Comparison of ENCODE assay signal across 14 cellular contexts in the genomic region with DNA sequence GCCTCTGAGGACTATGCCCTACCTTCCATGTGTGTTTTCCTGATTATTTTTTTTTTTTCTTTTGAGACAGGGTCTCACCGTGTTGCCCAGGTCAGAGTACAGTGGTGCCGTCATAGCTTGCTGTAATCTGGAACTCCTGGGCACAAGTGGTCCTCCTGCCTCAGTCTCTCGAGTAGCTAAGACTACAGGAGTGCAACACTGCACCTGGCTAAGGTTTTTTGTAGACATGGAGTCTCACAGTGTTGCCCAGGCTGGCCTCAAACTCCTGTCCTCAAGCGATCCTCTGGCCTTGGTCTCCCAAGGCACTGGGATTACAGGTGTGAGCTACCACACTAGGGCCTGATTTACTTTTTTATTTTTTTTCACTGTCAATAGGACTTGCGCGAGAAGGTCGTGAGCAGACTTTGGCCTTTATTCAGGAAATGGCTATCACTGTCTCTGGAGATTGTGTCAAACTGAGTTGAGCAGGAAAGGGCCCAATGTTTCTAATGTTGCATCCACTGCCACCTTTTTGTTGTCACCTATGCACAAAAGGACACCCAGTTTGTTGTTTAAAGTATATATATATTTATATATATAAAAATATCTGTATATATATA. TPM values are rescaled to one million over a fixed set of nuclear protein-coding genes. Genes with fewer than 3 reads are reported as not detected.
"Had no signal": no experiment of that assay in that cellular context is flagged by ENCODE, and none has a peak within 500 bp of the region (broad histone marks: within the 10 kb centered on the region; RNA-seq: fewer than 3 reads in every experiment).

No MANE protein-coding gene starts in this region.

- ATAC-seq: right cardiac atrium; stimulated activated naive B cell treated with anti-CD40 and anti-IgM and Interleukin-4, amounts not matched to agents 10 μg/mL and 1 μg/mL and 100 μg/mL, for 72 hours had no signal

- H3K36me3 Mint-ChIP-seq: activated CD4-positive, alpha-beta memory T cell treated with anti-CD3 and anti-CD28 coated beads for 36 hours; stimulated activated naive B cell treated with anti-CD40 and anti-IgM and Interleukin-4, amounts not matched to agents 10 μg/mL and 1 μg/mL and 100 μg/mL, for 72 hours had no signal

- H3K4me3 Mint-ChIP-seq: activated CD4-positive, alpha-beta memory T cell treated with anti-CD3 and anti-CD28 coated beads for 36 hours; stimulated activated naive B cell treated with anti-CD40 and anti-IgM and Interleukin-4, amounts not matched to agents 10 μg/mL and 1 μg/mL and 100 μg/mL, for 72 hours; T-helper 2 cell treated with Interferon-gamma antibody and Interleukin-4, amounts not matched to agents 5 μg/mL and 100 μg/mL, for 36 hours; type B pancreatic cell had no signal

- H3K27me3 Mint-ChIP-seq: activated CD4-positive, alpha-beta memory T cell treated with anti-CD3 and anti-CD28 coated beads for 36 hours; stimulated activated naive B cell treated with anti-CD40 and anti-IgM and Interleukin-4, amounts not matched to agents 10 μg/mL and 1 μg/mL and 100 μg/mL, for 72 hours; type B pancreatic cell had no signal

- H3K27me3 ChIP-seq: cardiac muscle cell had no signal

- H3K36me3 ChIP-seq: cardiac muscle cell had no signal

- H3K27ac ChIP-seq: cardiac muscle cell had no signal

- H3K9me3 Mint-ChIP-seq: activated CD4-positive, alpha-beta memory T cell treated with anti-CD3 and anti-CD28 coated beads for 36 hours; stimulated activated naive B cell treated with anti-CD40 and anti-IgM and Interleukin-4, amounts not matched to agents 10 μg/mL and 1 μg/mL and 100 μg/mL, for 72 hours; T-helper 2 cell treated with Interferon-gamma antibody and Interleukin-4, amounts not matched to agents 5 μg/mL and 100 μg/mL, for 36 hours; type B pancreatic cell had no signal

- H3K4me3 ChIP-seq: cardiac muscle cell had no signal

- H3K27ac Mint-ChIP-seq: activated CD4-positive, alpha-beta memory T cell treated with anti-CD3 and anti-CD28 coated beads for 36 hours; stimulated activated naive B cell treated with anti-CD40 and anti-IgM and Interleukin-4, amounts not matched to agents 10 μg/mL and 1 μg/mL and 100 μg/mL, for 72 hours; T-helper 2 cell treated with Interferon-gamma antibody and Interleukin-4, amounts not matched to agents 5 μg/mL and 100 μg/mL, for 36 hours; type B pancreatic cell had no signal

- H3K4me1 Mint-ChIP-seq: stimulated activated naive B cell treated with anti-CD40 and anti-IgM and Interleukin-4, amounts not matched to agents 10 μg/mL and 1 μg/mL and 100 μg/mL, for 72 hours had no signal

- DNase-seq: activated CD4-positive, alpha-beta memory T cell treated with anti-CD3 and anti-CD28 coated beads for 36 hours; activated CD4-positive, alpha-beta T cell treated with anti-CD3 and anti-CD28 coated beads for 1 hour; activated naive CD4-positive, alpha-beta T cell; cortex of kidney; effector memory CD4-positive, alpha-beta T cell; hippocampal formation; right cardiac atrium; stimulated activated CD4-positive, alpha-beta T cell treated with anti-CD3 and anti-CD28 coated beads, Interleukin-2, amount 100 ng/mL, for 24 hours; stimulated activated naive B cell treated with anti-CD40 and anti-IgM and Interleukin-4, amounts not matched to agents 10 μg/mL and 1 μg/mL and 100 μg/mL, for 72 hours; substantia nigra; SW 1271 had no signal

RNA-seq across cellular contexts. Expression of a gene that starts 47.7 kb away (rescaled TPM):
- total RNA-seq: activated CD4-positive, alpha-beta memory T cell treated with anti-CD3 and anti-CD28 coated beads for 36 hours had no signal
